In genomic region chr14:73627033-73627432, GRCh38 we compare ENCODE assay signal across 30 cellular contexts. TPM values are rescaled to one million over a fixed set of nuclear protein-coding genes. Genes with fewer than 3 reads are reported as not detected.
"Had no signal": no experiment of that assay in that cellular context is flagged by ENCODE, and none has a peak within 500 bp of the region (broad histone marks: within the 10 kb centered on the region; RNA-seq: fewer than 3 reads in every experiment).

No MANE protein-coding gene starts in this region.

- H3K4me1 Mint-ChIP-seq: nephron progenitor cell; stimulated activated memory B cell treated with anti-CD40 and anti-IgM and Interleukin-4, amounts not matched to agents 10 μg/mL and 1 μg/mL and 100 μg/mL, for 72 hours; T-cell had no signal

- DNase-seq: activated CD4-positive, CD25-positive, alpha-beta regulatory T cell treated with anti-CD3 and anti-CD28 coated beads, Interleukin-2, amount 50 U/mL, for 72 hours; activated CD8-positive, alpha-beta memory T cell treated with anti-CD3 and anti-CD28 coated beads, Interleukin-2, amount 50 U/mL, for 48 hours; activated naive CD4-positive, alpha-beta T cell; body of pancreas; effector CD4-positive, alpha-beta T cell; erythroblast; heart right ventricle; islet precursor cell; left cardiac atrium; mesenchymal stem cell; nephron progenitor cell; nucleus accumbens; right cardiac atrium; SK-N-SH; stomach; T-cell; transverse colon had no signal

- H3K36me3 Mint-ChIP-seq: stimulated activated memory B cell treated with anti-CD40 and anti-IgM and Interleukin-4, amounts not matched to agents 10 μg/mL and 1 μg/mL and 100 μg/mL, for 72 hours; T-cell had no signal

- H3K9me3 Mint-ChIP-seq: activated T-helper 2 cell treated with anti-CD3 and anti-CD28 coated beads, Interferon-gamma antibody, Interleukin-2, Interleukin-4, amounts not matched to agents 10 μg/mL and 5 μg/mL and 100 μg/mL, durations not matched to agents 14 hours and 24 hours and 36 hours; nephron progenitor cell; stimulated activated memory B cell treated with anti-CD40 and anti-IgM and Interleukin-4, amounts not matched to agents 10 μg/mL and 1 μg/mL and 100 μg/mL, for 72 hours; T-cell; T-helper 2 cell treated with Interferon-gamma antibody and Interleukin-4, amounts not matched to agents 5 μg/mL and 100 μg/mL, for 36 hours had no signal

- H3K4me3 Mint-ChIP-seq: dendritic cell treated with granulocyte-macrophage colony-stimulating factor and Interleukin-4, amounts not matched to agents 40 ng/mL and 50 ng/mL, for 4 days; nephron progenitor cell; stimulated activated memory B cell treated with anti-CD40 and anti-IgM and Interleukin-4, amounts not matched to agents 10 μg/mL and 1 μg/mL and 100 μg/mL, for 72 hours; T-cell; T-helper 2 cell treated with Interferon-gamma antibody and Interleukin-4, amounts not matched to agents 5 μg/mL and 100 μg/mL, for 36 hours had no signal

- H3K36me3 ChIP-seq: heart right ventricle, stomach, suprapubic skin, transverse colon had no signal

- H3K4me1 ChIP-seq: body of pancreas, heart right ventricle, parathyroid adenoma, stomach, suprapubic skin, transverse colon had no signal

- H3K9me3 ChIP-seq: body of pancreas, heart right ventricle, SK-N-SH, stomach, suprapubic skin, transverse colon had no signal

- ATAC-seq: body of pancreas; heart right ventricle; left cardiac atrium; right cardiac atrium; stimulated activated memory B cell treated with anti-CD40 and anti-IgM and Interleukin-4, amounts not matched to agents 10 μg/mL and 1 μg/mL and 100 μg/mL, for 72 hours; T-cell had no signal

- H3K27me3 Mint-ChIP-seq: dendritic cell treated with granulocyte-macrophage colony-stimulating factor and Interleukin-4, amounts not matched to agents 40 ng/mL and 50 ng/mL, for 4 days; stimulated activated memory B cell treated with anti-CD40 and anti-IgM and Interleukin-4, amounts not matched to agents 10 μg/mL and 1 μg/mL and 100 μg/mL, for 72 hours had no signal

- H3K4me3 ChIP-seq: body of pancreas, heart right ventricle, stomach, suprapubic skin, transverse colon had no signal

- H3K27me3 ChIP-seq: body of pancreas, heart right ventricle, stomach, suprapubic skin, transverse colon had no signal

- H3K27ac ChIP-seq: body of pancreas, heart right ventricle, parathyroid adenoma, stomach, suprapubic skin, transverse colon, VCaP had no signal

- H3K27ac Mint-ChIP-seq: activated T-helper 2 cell treated with anti-CD3 and anti-CD28 coated beads, Interferon-gamma antibody, Interleukin-2, Interleukin-4, amounts not matched to agents 10 μg/mL and 5 μg/mL and 100 μg/mL, durations not matched to agents 14 hours and 24 hours and 36 hours; dendritic cell treated with granulocyte-macrophage colony-stimulating factor and Interleukin-4, amounts not matched to agents 40 ng/mL and 50 ng/mL, for 4 days; nephron progenitor cell; stimulated activated memory B cell treated with anti-CD40 and anti-IgM and Interleukin-4, amounts not matched to agents 10 μg/mL and 1 μg/mL and 100 μg/mL, for 72 hours; T-cell; T-helper 2 cell treated with Interferon-gamma antibody and Interleukin-4, amounts not matched to agents 5 μg/mL and 100 μg/mL, for 36 hours had no signal

RNA-seq across cellular contexts. Expression of gene ACOT6, which starts 14.7 kb away (rescaled TPM):
- total RNA-seq: activated CD8-positive, alpha-beta memory T cell treated with anti-CD3 and anti-CD28 coated beads for 36 hours; activated T-helper 2 cell treated with anti-CD3 and anti-CD28 coated beads, Interferon-gamma antibody, Interleukin-2, Interleukin-4, amounts not matched to agents 10 μg/mL and 5 μg/mL and 100 μg/mL, durations not matched to agents 14 hours and 24 hours and 36 hours; body of pancreas; cardiac septum; fibroblast of lung; heart right ventricle; left cardiac atrium; mononuclear cell; myocyte; pulmonary artery endothelial cell; right cardiac atrium; stomach; T-cell; transverse colon had no signal
